15 cellular contexts compared by ENCODE assay signal in genomic region chr13:39967199-39967959, GRCh38.
DNase-seq lines count a peak whose midpoint lies in the region; ATAC-seq and TF ChIP-seq lines count a peak whose summit lies in the region.
"Had no signal": no experiment of that assay in that cellular context is flagged by ENCODE, and none has a peak within 500 bp of the region (broad histone marks: within the 10 kb centered on the region; RNA-seq: fewer than 3 reads in every experiment).

No MANE protein-coding gene starts in this region.

- H3K36me3 Mint-ChIP-seq in WTC11, result no peaks in the 10 kb centered on the region
- H3K36me3 Mint-ChIP-seq: CD4-positive, alpha-beta memory T cell had no signal

- no peak for TF ChIP-seq POLR2A in vagina (IDR thresholded peaks at IDR 0.05)

- no peak overlapping the region for H2AFZ ChIP-seq in PC-3 (ENCODE audit: low read length)
- H2AFZ ChIP-seq: GM23248 had no signal

- no peaks in the 10 kb centered on the region for H3K79me2 ChIP-seq in PC-3 (ENCODE audit: low read length)

- H3K4me3 Mint-ChIP-seq in WTC11, result no peak overlapping the region
- H3K4me3 Mint-ChIP-seq: B cell; CD4-positive, alpha-beta memory T cell had no signal

- no peaks in the 10 kb centered on the region for H3K27me3 Mint-ChIP-seq in WTC11 (ENCODE audit: low read depth)

- no peaks in the 10 kb centered on the region for H4K20me1 ChIP-seq in PC-3 (ENCODE audit: low read length)

- CTCF ChIA-PET in PC-3 (lab: Charles Lee) (interaction anchor here (0.6 kb wide), 1 partner anchor 715 kb away, joined by 3 read pairs; no protein-coding TSS in a partner anchor), WTC11 (lab: Charles Lee) (interaction anchor here (1.0 kb wide), 1 partner anchor 25 kb away, joined by 4 read pairs; no protein-coding TSS in a partner anchor)

- H3K4me1 ChIP-seq in PC-3 (ENCODE audit: insufficient read depth, low read length) (no peaks in the 10 kb centered on the region), vagina (no peaks in the 10 kb centered on the region)

- H3K9ac ChIP-seq in PC-3 (ENCODE audit: low read length), result no peak overlapping the region
- H3K9ac ChIP-seq: GM23248 had no signal

- BruUV-seq in PC-3 (replicated peaks; lab: Mats Ljungman, UMichigan), result no TSS peak

- H3K27me3 ChIP-seq in PC-3 (ENCODE audit: low read length) (no peaks in the 10 kb centered on the region), vagina (no peaks in the 10 kb centered on the region)

- H3K9me3 ChIP-seq in PC-3 (ENCODE audit: low read length) (no peaks in the 10 kb centered on the region), vagina (no peaks in the 10 kb centered on the region)

- no peaks in the 10 kb centered on the region for H3K4me1 Mint-ChIP-seq in WTC11
- H3K4me1 Mint-ChIP-seq: B cell had no signal

- H3K36me3 ChIP-seq in PC-3 (ENCODE audit: low read depth, low read length), result no peaks in the 10 kb centered on the region
- no peaks in the 10 kb centered on the region for H3K36me3 ChIP-seq in vagina

- no peak overlapping the region for H3K27ac Mint-ChIP-seq in WTC11
- H3K27ac Mint-ChIP-seq: B cell; CD4-positive, alpha-beta memory T cell had no signal

- DNase-seq in LHCN-M2 (ENCODE audit: low read depth), result peak; percentile 19
- peak; percentile 18 for DNase-seq in PC-3
- peak; percentile 39 for DNase-seq in dermis blood vessel endothelial cell
- DNase-seq in renal cortical epithelial cell (ENCODE audit: low read depth), result peak; percentile 29
- DNase-seq in left ventricle myocardium superior, result no peak
- DNase-seq in WTC11 (ENCODE audit: low spot score), result no peak
- DNase-seq in vagina (ENCODE audit: extremely low spot score in 2 of 2), result no peak
- DNase-seq: C1 segment of cervical spinal cord; CD4-positive, alpha-beta memory T cell; DMS79; GM23248 had no signal

- no peak overlapping the region for H3K27ac ChIP-seq in PC-3 (ENCODE audit: low read length)
- no peak overlapping the region for H3K27ac ChIP-seq in vagina
- H3K27ac ChIP-seq: GM23248, HL-60 had no signal

- H3K9me2 ChIP-seq in PC-3 (replicated peaks; ENCODE audit: low read length), result no peaks in the 10 kb centered on the region

- POLR2A ChIA-PET in PC-3 (lab: Charles Lee; ENCODE audit: unreplicated experiment) (no interaction called here), WTC11 (lab: Charles Lee) (no interaction called here)

- H3F3A ChIP-seq in PC-3 (ENCODE audit: low read length, unreplicated experiment), result no peaks in the 10 kb centered on the region

- no peak overlapping the region for H3K4me3 ChIP-seq in PC-3 (ENCODE audit: low read length)
- no peak overlapping the region for H3K4me3 ChIP-seq in vagina
- H3K4me3 ChIP-seq: GM12878, GM23248 had no signal

- peaks cover 10% of the 10 kb centered on the region for H3K9me3 Mint-ChIP-seq in WTC11
- H3K9me3 Mint-ChIP-seq: CD4-positive, alpha-beta memory T cell had no signal

- intact Hi-C loops in PC-3 (cut with micrococcal nuclease) (no loop called here), left ventricle myocardium superior (cut with micrococcal nuclease) (no loop called here), vagina (cut with DNase I) (no loop called here)

- no peak overlapping the region for H3K4me2 ChIP-seq in PC-3 (ENCODE audit: low read length)

- no peak for ATAC-seq in PC-3
- no peak for ATAC-seq in left ventricle myocardium superior
- no peak for ATAC-seq in WTC11
- ATAC-seq: GM12878, HCT116 had no signal

- TF ChIP-seq CTCF in PC-3 (conservative IDR thresholded peaks at IDR 0.05; ENCODE audit: low read depth, low read length) (no peak), WTC11 (IDR thresholded peaks at IDR 0.05) (no peak), vagina (IDR thresholded peaks at IDR 0.05) (no peak)

TF ChIP-seq in WTC11, 78 proteins besides CTCF, POLR2A, EP300 and RAD21:
- no peak for TF ChIP-seq MLX (CRISPR knock-in tag; IDR thresholded peaks at IDR 0.05)
- no peak for TF ChIP-seq FOXK1 (CRISPR knock-in tag; IDR thresholded peaks at IDR 0.05)
- no peak for TF ChIP-seq ATF1 (CRISPR knock-in tag; IDR thresholded peaks at IDR 0.05)
- TF ChIP-seq ZNF281 (CRISPR knock-in tag; IDR thresholded peaks at IDR 0.05), result no peak
TF ChIP-seq in WTC11: peak in this region for 0.

Comparison
In these comparisons a context has a peak if more than half of its experiments do, and no peak if none do; other contexts are left out.
1. DNase-seq: peak in LHCN-M2 (single experiment), PC-3 (single experiment), dermis blood vessel endothelial cell (single experiment) and renal cortical epithelial cell (single experiment); none in left ventricle myocardium superior (single experiment), WTC11 (single experiment) and vagina (0 of 2).